In genomic region chr5:72503888-72504491, GRCh38 we compare ENCODE assay signal across 12 cellular contexts. TPM values are rescaled to one million over a fixed set of nuclear protein-coding genes. Genes with fewer than 3 reads are reported as not detected.
DNase-seq lines count a peak whose midpoint lies in the region; ATAC-seq and TF ChIP-seq lines count a peak whose summit lies in the region.
"Had no signal": no experiment of that assay in that cellular context is flagged by ENCODE, and none has a peak within 500 bp of the region (broad histone marks: within the 10 kb centered on the region; RNA-seq: fewer than 3 reads in every experiment).

No MANE protein-coding gene starts in this region.

- H3K4me3 ChIP-seq in Panc1 (ENCODE audit: low read depth in 2 of 2, low read length in 2 of 2) (no peak overlapping the region), gastroesophageal sphincter (peak overlapping the region in 1 of 2 donors; percentile 27), psoas muscle (peak overlapping the region; percentile 55)
- H3K4me3 ChIP-seq: vagina had no signal

- CTCF ChIA-PET in Panc1 (lab: Charles Lee), result no interaction called here

- TF ChIP-seq CTCF in Panc1 (IDR thresholded peaks at IDR 0.05) (no peak), gastroesophageal sphincter (IDR thresholded peaks at IDR 0.05) (no peak), psoas muscle (IDR thresholded peaks at IDR 0.05) (no peak)

- no peaks in the 10 kb centered on the region for H3K36me3 ChIP-seq in Panc1 (ENCODE audit: control insufficient read depth, insufficient read depth, low read length)
- H3K36me3 ChIP-seq in gastroesophageal sphincter, result no peaks in the 10 kb centered on the region
- no peaks in the 10 kb centered on the region for H3K36me3 ChIP-seq in psoas muscle (ENCODE audit: insufficient read depth in 1 of 2, low read depth in 1 of 2)
- H3K36me3 ChIP-seq: vagina had no signal

- in situ Hi-C loops in Panc1 (cut with HindIII; ENCODE audit: low pct_unique_long_range_greater_than_20kb, low sequenced_read_pairs), result no loop called here

- H3K4me1 ChIP-seq in Panc1 (ENCODE audit: control insufficient read depth, insufficient read depth, low read length) (no peaks in the 10 kb centered on the region), gastroesophageal sphincter (peaks cover 0 to 41% (median 2%) of the 10 kb centered on the region in 3 donors), psoas muscle (peaks cover 54% of the 10 kb centered on the region)
- H3K4me1 ChIP-seq: vagina had no signal

- no peak for TF ChIP-seq EP300 in gastroesophageal sphincter (IDR thresholded peaks at IDR 0.05)

- no peaks in the 10 kb centered on the region for H3K9me3 ChIP-seq in Panc1 (ENCODE audit: control insufficient read depth, insufficient read depth, low read depth, low read length)
- no peaks in the 10 kb centered on the region for H3K9me3 ChIP-seq in gastroesophageal sphincter
- no peaks in the 10 kb centered on the region for H3K9me3 ChIP-seq in psoas muscle
- H3K9me3 ChIP-seq: vagina had no signal

- H3K27ac ChIP-seq in Panc1 (ENCODE audit: low read length) (no peak overlapping the region), gastroesophageal sphincter (peak overlapping the region in 2 of 4 donors; percentile 38 to 69), psoas muscle (peak overlapping the region; percentile 87)

- POLR2A ChIA-PET in Panc1 (lab: Charles Lee), result interaction anchor here (1.1 kb wide), 1 partner anchor 8 kb away, joined by 5 read pairs; no protein-coding TSS in a partner anchor

- TF ChIP-seq POLR2A in gastroesophageal sphincter (IDR thresholded peaks at IDR 0.05), result no peak

- intact Hi-C loops in Panc1 (cut with micrococcal nuclease; ENCODE audit: unreplicated experiment), result no loop called here
- intact Hi-C loops in psoas muscle (cut with DNase I), result no loop called here
- intact Hi-C loops in head of caudate nucleus (cut with DNase I), result no loop called here

- DNase-seq in ELR (ENCODE audit: low read depth) (peak; percentile 75), Panc1 (ENCODE audit: low read depth, low spot score) (no peak), psoas muscle (no peak), head of caudate nucleus (no peak), germinal center (ENCODE audit: low spot score) (no peak)
- no peak for DNase-seq in stimulated activated CD4-positive, alpha-beta T cell treated with anti-CD3 and anti-CD28 coated beads, Interleukin-1b, Interleukin-23, amount 100 ng/mL, for 48 hours
- DNase-seq: activated effector memory CD4-positive, alpha-beta T cell treated with anti-CD3 and anti-CD28 coated beads, Interleukin-2, amount 50 U/mL, for 16 hours; effector memory CD8-positive, alpha-beta T cell had no signal

- BruUV-seq in Panc1 (replicated peaks; lab: Mats Ljungman, UMichigan), result no TSS peak

- 73 to 78% methylated on average over 10 to 14 of the region's 14 CpGs for WGBS in gastroesophageal sphincter (ENCODE audit: low coverage in 1 of 2), 2 donors
- WGBS in psoas muscle, 3 donors, result 59 to 79% (median 63%) methylated on average over 14 of the region's 14 CpGs

- ATAC-seq in Panc1 (peak; percentile 62; the same call in 1 of the 2 replicates), gastroesophageal sphincter (peak; percentile 24), psoas muscle (peak; percentile 31 to 53 (median 44)), HG03045 (IDR thresholded peaks at IDR 0.05; ENCODE audit: unreplicated experiment) (no peak)
- ATAC-seq: effector memory CD8-positive, alpha-beta T cell had no signal

- H3K27me3 ChIP-seq in Panc1 (ENCODE audit: control insufficient read depth, insufficient read depth, low read length) (no peaks in the 10 kb centered on the region), gastroesophageal sphincter (no peaks in the 10 kb centered on the region), psoas muscle (ENCODE audit: insufficient read depth in 3 of 3, low read length in 2 of 3) (no peaks in the 10 kb centered on the region)
- H3K27me3 ChIP-seq: vagina had no signal

RNA-seq across cellular contexts. Expression of gene ZNF366, which starts 3.2 kb away (rescaled TPM):
- total RNA-seq in Panc1 (2021; ENCODE audit: unreplicated experiment), result not detected
- 0.07 TPM for polyA plus RNA-seq in Panc1 (2012; ENCODE audit: insufficient read length)
- 1 to 10 TPM; 2.8 to 6.5 (median 4.9) TPM for total RNA-seq in gastroesophageal sphincter
- total RNA-seq in psoas muscle, result 1 to 10 TPM; 3.4 to 6.6 (median 3.9) TPM
- polyA plus RNA-seq in psoas muscle, result 1 to 10 TPM; 1.2 to 1.4 (median 1.3) TPM
- total RNA-seq: NCI-H460 had no signal
